ENCODE assay signal across 17 cellular contexts in genomic region chr20:53888510-53888909, GRCh38.
DNase-seq lines count a peak whose midpoint lies in the region; ATAC-seq and TF ChIP-seq lines count a peak whose summit lies in the region.
"Had no signal": no experiment of that assay in that cellular context is flagged by ENCODE, and none has a peak within 500 bp of the region (broad histone marks: within the 10 kb centered on the region; RNA-seq: fewer than 3 reads in every experiment).

No MANE protein-coding gene starts in this region.

- H3K4me1 Mint-ChIP-seq in activated naive CD4-positive, alpha-beta T cell treated with anti-CD3 and anti-CD28 coated beads for 36 hours (ENCODE audit: low read depth): peaks cover 62% of the 10 kb centered on the region
- peaks cover 77% of the 10 kb centered on the region for H3K4me1 Mint-ChIP-seq in activated naive CD8-positive, alpha-beta T cell (ENCODE audit: low read depth)
- H3K4me1 Mint-ChIP-seq in neural crest cell: peaks cover 9% of the 10 kb centered on the region

- no peaks in the 10 kb centered on the region for H3K27me3 Mint-ChIP-seq in activated naive CD4-positive, alpha-beta T cell treated with anti-CD3 and anti-CD28 coated beads for 36 hours (ENCODE audit: low read depth)
- no peaks in the 10 kb centered on the region for H3K27me3 Mint-ChIP-seq in activated naive CD8-positive, alpha-beta T cell
- no peaks in the 10 kb centered on the region for H3K27me3 Mint-ChIP-seq in neural crest cell (ENCODE audit: low read depth)

- no peak for ATAC-seq in activated naive CD4-positive, alpha-beta T cell treated with anti-CD3 and anti-CD28 coated beads, Interleukin-2, amount 50 U/mL, for 72 hours
- no peak for ATAC-seq in GM18867 (IDR thresholded peaks at IDR 0.05; ENCODE audit: unreplicated experiment)

- TF ChIP-seq CTCF in neural crest cell (conservative IDR thresholded peaks at IDR 0.05) (no peak), Peyer's patch (IDR thresholded peaks at IDR 0.05) (no peak), GM13977 (IDR thresholded peaks at IDR 0.05; ENCODE audit: extremely low read depth, insufficient read depth, missing control alignments) (no peak)

- in situ Hi-C loops in GM13977 (cut with MboI; ENCODE audit: low pct_unique_long_range_greater_than_20kb, low sequenced_read_pairs, unreplicated experiment): no loop called here

- no peak overlapping the region for H3K27ac Mint-ChIP-seq in activated naive CD4-positive, alpha-beta T cell treated with anti-CD3 and anti-CD28 coated beads for 36 hours
- peak overlapping the region in 1 of 2 donors; percentile 23 for H3K27ac Mint-ChIP-seq in activated naive CD4-positive, alpha-beta T cell treated with anti-CD3 and anti-CD28 coated beads, Interleukin-2, amount 50 U/mL, for 72 hours
- peak overlapping the region; percentile 82 for H3K27ac Mint-ChIP-seq in activated naive CD8-positive, alpha-beta T cell
- peak overlapping the region; percentile 85 for H3K27ac Mint-ChIP-seq in neural crest cell (ENCODE audit: unreplicated experiment)
- H3K27ac Mint-ChIP-seq: CD14-positive monocyte had no signal

- TF ChIP-seq POLR2A in Peyer's patch (IDR thresholded peaks at IDR 0.05): no peak

- H3K27me3 ChIP-seq in Peyer's patch: no peaks in the 10 kb centered on the region

- H3K36me3 ChIP-seq in KOPT-K1 (ENCODE audit: insufficient read depth, low read length): no peaks in the 10 kb centered on the region
- no peaks in the 10 kb centered on the region for H3K36me3 ChIP-seq in Peyer's patch
- H3K36me3 ChIP-seq: HAP-1 had no signal

- H3K4me3 Mint-ChIP-seq in activated naive CD4-positive, alpha-beta T cell treated with anti-CD3 and anti-CD28 coated beads for 36 hours: no peak overlapping the region
- peak overlapping the region; percentile 21 for H3K4me3 Mint-ChIP-seq in activated naive CD8-positive, alpha-beta T cell
- H3K4me3 Mint-ChIP-seq in neural crest cell: no peak overlapping the region

- no peaks in the 10 kb centered on the region for H3K4me1 ChIP-seq in Peyer's patch

- intact Hi-C loops in activated naive CD4-positive, alpha-beta T cell treated with anti-CD3 and anti-CD28 coated beads for 36 hours (cut with micrococcal nuclease): no loop called here

- H3K9me3 ChIP-seq in KOPT-K1 (ENCODE audit: insufficient read depth, low read length, poor library complexity, severe bottlenecking): no peaks in the 10 kb centered on the region
- no peaks in the 10 kb centered on the region for H3K9me3 ChIP-seq in Peyer's patch
- H3K9me3 ChIP-seq: HAP-1 had no signal

- H3K27ac ChIP-seq in KOPT-K1 (ENCODE audit: low read depth, low read length, poor library complexity, severe bottlenecking) (peak overlapping the region; percentile 19), Peyer's patch (no peak overlapping the region)

- H3K9me3 Mint-ChIP-seq in activated naive CD4-positive, alpha-beta T cell treated with anti-CD3 and anti-CD28 coated beads for 36 hours: no peaks in the 10 kb centered on the region
- peaks cover 0 to 14% of the 10 kb centered on the region in 2 donors for H3K9me3 Mint-ChIP-seq in activated naive CD4-positive, alpha-beta T cell treated with anti-CD3 and anti-CD28 coated beads, Interleukin-2, amount 50 U/mL, for 72 hours
- no peaks in the 10 kb centered on the region for H3K9me3 Mint-ChIP-seq in activated naive CD8-positive, alpha-beta T cell (ENCODE audit: low read depth)
- H3K9me3 Mint-ChIP-seq in neural crest cell: peaks cover 3% of the 10 kb centered on the region

- CTCF ChIA-PET in activated naive CD4-positive, alpha-beta T cell treated with anti-CD3 and anti-CD28 coated beads for 36 hours (lab: Charles Lee): no interaction called here

- DNase-seq in activated naive CD4-positive, alpha-beta T cell treated with anti-CD3 and anti-CD28 coated beads for 36 hours: peak; percentile 29
- no peak for DNase-seq in activated naive CD4-positive, alpha-beta T cell treated with anti-CD3 and anti-CD28 coated beads, Interleukin-2, amount 50 U/mL, for 72 hours (ENCODE audit: low spot score in 2 of 2)
- DNase-seq in neural crest cell (ENCODE audit: low read depth, low spot score) (no peak), Peyer's patch (no peak), GM13977 (ENCODE audit: low spot score) (no peak)
- DNase-seq: AML-193, DMS79 treated with DMSO at 0.1 percent for 48 hours, KBM-7, NCI-H1105 treated with DMSO at 0.1 percent for 48 hours, NCI-H1694 treated with DMSO at 0.1 percent for 48 hours, OCI-M1, RPMI8226 had no signal

- H3K36me3 Mint-ChIP-seq in activated naive CD4-positive, alpha-beta T cell treated with anti-CD3 and anti-CD28 coated beads for 36 hours (ENCODE audit: low read depth): no peaks in the 10 kb centered on the region
- H3K36me3 Mint-ChIP-seq in activated naive CD4-positive, alpha-beta T cell treated with anti-CD3 and anti-CD28 coated beads, Interleukin-2, amount 50 U/mL, for 72 hours: peaks cover 5 to 17% of the 10 kb centered on the region in 2 donors
- peaks cover 4% of the 10 kb centered on the region for H3K36me3 Mint-ChIP-seq in activated naive CD8-positive, alpha-beta T cell
- no peaks in the 10 kb centered on the region for H3K36me3 Mint-ChIP-seq in neural crest cell (ENCODE audit: low read depth)

- H3K4me3 ChIP-seq in Peyer's patch: no peak overlapping the region
- H3K4me3 ChIP-seq: HAP-1 had no signal
